In genomic region chr3:130097690-130098638, GRCh38 we compare ENCODE assay signal across 9 cellular contexts. TPM values are rescaled to one million over a fixed set of nuclear protein-coding genes. Genes with fewer than 3 reads are reported as not detected.
A peak's percentile ranks its signal among the peaks of the same experiment; 100 is the strongest.
DNase-seq lines count a peak whose midpoint lies in the region; ATAC-seq, FAIRE-seq and TF ChIP-seq lines count a peak whose summit lies in the region.
"Not testable (repeated sequence)": the region's sequence is repeated elsewhere in the genome, so short reads cannot be mapped to it uniquely, and the experiment has no call there.
"Had no signal": no experiment of that assay in that cellular context is flagged by ENCODE, and none has a peak within 500 bp of the region (broad histone marks: within the 10 kb centered on the region; RNA-seq: fewer than 3 reads in every experiment).

No MANE protein-coding gene starts in this region.

- POLR2A ChIA-PET in PC-9 (lab: Charles Lee; ENCODE audit: unreplicated experiment); activated CD8-positive, alpha-beta T cell treated with anti-CD3 and anti-CD28 coated beads, Interleukin-2, amount 10 ng/mL, durations not matched to agents 7 days and 5 days (lab: Charles Lee): not testable (repeated sequence)

- not testable (repeated sequence) for H3K79me2 ChIP-seq in PC-9 (ENCODE audit: low read depth)

- H3K36me3 ChIP-seq in BLaER1; PC-9 (ENCODE audit: low read depth); bronchial epithelial cell (ENCODE audit: control insufficient read depth, insufficient read depth, low read length): not testable (repeated sequence)

- not testable (repeated sequence) for H3K27me3 Mint-ChIP-seq in HFFc6 (ENCODE audit: insufficient read depth); activated CD8-positive, alpha-beta T cell treated with anti-CD3 and anti-CD28 coated beads, Interleukin-2, amount 10 ng/mL, durations not matched to agents 7 days and 5 days (ENCODE audit: low read depth); natural killer cell (ENCODE audit: low read depth in 2 of 2)

- ATAC-seq in activated CD8-positive, alpha-beta T cell treated with anti-CD3 and anti-CD28 coated beads, Interleukin-2, amount 10 ng/mL, durations not matched to agents 7 days and 5 days; natural killer cell: not testable (repeated sequence)

- not testable (repeated sequence) for H3K9me3 ChIP-seq in BLaER1; PC-9 (ENCODE audit: insufficient read depth, low read depth)

- not testable (repeated sequence) for H3K9me2 ChIP-seq in PC-9 (ENCODE audit: insufficient read depth)

- TF ChIP-seq CTCF in HFFc6 (IDR thresholded peaks at IDR 0.05) (peak; percentile 86), PC-9 (conservative IDR thresholded peaks at IDR 0.05) (peak; percentile 68), bronchial epithelial cell (IDR thresholded peaks at IDR 0.05; ENCODE audit: insufficient read depth, low read length, severe bottlenecking) (peak; percentile 47), natural killer cell (IDR thresholded peaks at IDR 0.05) (peak; percentile 41)

- intact Hi-C loops in PC-9 (cut with micrococcal nuclease; ENCODE audit: unreplicated experiment) = loop anchor here (5.0 to 10.0 kb wide), 2 partner anchors 93 to 266 kb away; no protein-coding TSS in a partner anchor
- intact Hi-C loops in head of caudate nucleus (cut with DNase I) = not testable (repeated sequence)
- intact Hi-C loops in natural killer cell (cut with micrococcal nuclease) = loop anchor here (5.0 to 10.0 kb wide), 2 partner anchors 156 to 473 kb away; no protein-coding TSS in a partner anchor

- peak overlapping the region; percentile 17; the same call in 1 of the 2 replicates for H3K4me3 Mint-ChIP-seq in HFFc6
- not testable (repeated sequence) for H3K4me3 Mint-ChIP-seq in activated CD8-positive, alpha-beta T cell treated with anti-CD3 and anti-CD28 coated beads, Interleukin-2, amount 10 ng/mL, durations not matched to agents 7 days and 5 days; natural killer cell

- not testable (repeated sequence) for H3F3A ChIP-seq in PC-9 (ENCODE audit: insufficient read depth, low read depth)

- H2AFZ ChIP-seq in PC-9 = not testable (repeated sequence)

- H3K4me1 ChIP-seq in BLaER1 (peaks cover 46% of the 10 kb centered on the region), PC-9 (replicated peaks; ENCODE audit: insufficient read depth) (peaks cover 23% of the 10 kb centered on the region)

- H3K36me3 Mint-ChIP-seq in HFFc6 (ENCODE audit: low read depth); activated CD8-positive, alpha-beta T cell treated with anti-CD3 and anti-CD28 coated beads, Interleukin-2, amount 10 ng/mL, durations not matched to agents 7 days and 5 days (ENCODE audit: low read depth); natural killer cell: not testable (repeated sequence)

- H3K4me3 ChIP-seq in BLaER1; PC-9; bronchial epithelial cell (ENCODE audit: low read depth, low read length): not testable (repeated sequence)

- peak overlapping the region; percentile 24; the same call in 1 of the 2 replicates for H3K4me2 ChIP-seq in BLaER1
- not testable (repeated sequence) for H3K4me2 ChIP-seq in PC-9

- BruUV-seq in PC-9 (replicated peaks; lab: Mats Ljungman, UMichigan) = not testable (repeated sequence)

- FAIRE-seq in bronchial epithelial cell (lab: Jason Lieb, UNC) = not testable (repeated sequence)

- H3K4me1 Mint-ChIP-seq in HFFc6 (ENCODE audit: low read depth) (peaks cover 20% of the 10 kb centered on the region), natural killer cell (peaks cover 0 to 45% of the 10 kb centered on the region in 2 donors)
- peaks cover 41% of the 10 kb centered on the region for H3K4me1 Mint-ChIP-seq in activated CD8-positive, alpha-beta T cell treated with anti-CD3 and anti-CD28 coated beads, Interleukin-2, amount 10 ng/mL, durations not matched to agents 7 days and 5 days (ENCODE audit: low read depth)

- DNase-seq in HFFc6 = peak; percentile 52
- peak in 1 of 2 experiments; percentile 72 for DNase-seq in PC-9
- peak; percentile 61 for DNase-seq in activated CD8-positive, alpha-beta T cell treated with anti-CD3 and anti-CD28 coated beads, Interleukin-2, amount 10 ng/mL, durations not matched to agents 7 days and 5 days
- not testable (repeated sequence) for DNase-seq in bronchial epithelial cell (ENCODE audit: low read depth)
- peak in 27 of 42 donors; percentile 32 to 71 (median 52) for DNase-seq in head of caudate nucleus
- peak; percentile 41 for DNase-seq in natural killer cell
- peak; percentile 42 for DNase-seq in stimulated activated CD4-positive, alpha-beta T cell treated with anti-CD3 and anti-CD28 coated beads, Interleukin-4, amount 100 ng/mL, for 24 hours

- H3K27ac ChIP-seq in BLaER1, PC-9: not testable (repeated sequence)

- CTCF ChIA-PET in PC-9 (lab: Charles Lee) = interaction anchor here (0.8 to 2.4 kb wide), 6 partner anchors 9 to 439 kb away, joined by 3 to 13 read pairs (median 4); no protein-coding TSS in a partner anchor
- CTCF ChIA-PET in activated CD8-positive, alpha-beta T cell treated with anti-CD3 and anti-CD28 coated beads, Interleukin-2, amount 10 ng/mL, durations not matched to agents 7 days and 5 days (lab: Charles Lee) = interaction anchor here (0.6 to 2.5 kb wide), 16 partner anchors 9 to 469 kb away, joined by 3 to 23 read pairs (median 3); partner anchors contain the start of gene ALG1L2

- H3K9ac ChIP-seq in BLaER1 = not testable (repeated sequence)

- peak overlapping the region; percentile 25; the same call in 1 of the 2 replicates for H3K27ac Mint-ChIP-seq in HFFc6
- not testable (repeated sequence) for H3K27ac Mint-ChIP-seq in activated CD8-positive, alpha-beta T cell treated with anti-CD3 and anti-CD28 coated beads, Interleukin-2, amount 10 ng/mL, durations not matched to agents 7 days and 5 days
- H3K27ac Mint-ChIP-seq in natural killer cell = peak overlapping the region in 1 of 2 donors; percentile 73

- H3K9me3 Mint-ChIP-seq in HFFc6; activated CD8-positive, alpha-beta T cell treated with anti-CD3 and anti-CD28 coated beads, Interleukin-2, amount 10 ng/mL, durations not matched to agents 7 days and 5 days (ENCODE audit: insufficient read depth); natural killer cell: not testable (repeated sequence)

- H3K27me3 ChIP-seq in BLaER1; PC-9 (ENCODE audit: insufficient read depth, low read depth); bronchial epithelial cell (ENCODE audit: control insufficient read depth, insufficient read depth, low read length): not testable (repeated sequence)

- not testable (repeated sequence) for H4K20me1 ChIP-seq in BLaER1; PC-9 (ENCODE audit: insufficient read depth)

RNA-seq across cellular contexts. Expression of gene ALG1L2, which starts 16.3 kb away (rescaled TPM):
- total RNA-seq in HFFc6 (2021; fragmentation: NEBNext Ultra II Directional; extraction: Animal tissue kit (Norgen Biotek cat#: 25700)) = under 1 TPM in 4 of 6 experiments, not detected in 2; 0.32 to 0.85 (median 0.46) TPM
- total RNA-seq in PC-9 (2021) = 2.2 and 2.6 TPM in 2 replicates
- total RNA-seq in activated CD8-positive, alpha-beta T cell treated with anti-CD3 and anti-CD28 coated beads, Interleukin-2, amount 10 ng/mL, durations not matched to agents 7 days and 5 days = under 1 TPM; 0.78 to 0.90 TPM
- total RNA-seq in bronchial epithelial cell = not detected in 2 replicates
- total RNA-seq in natural killer cell = 1 to 10 TPM in 2 of 3 donors, not detected in 1; 1.3 to 1.7 TPM
- total RNA-seq: dermis blood vessel endothelial cell had no signal
